ENCODE assay signal across 9 cellular contexts in genomic region chr12:43676183-43676813, GRCh38.
A peak's percentile ranks its signal among the peaks of the same experiment; 100 is the strongest.
DNase-seq lines count a peak whose midpoint lies in the region; ATAC-seq, FAIRE-seq and TF ChIP-seq lines count a peak whose summit lies in the region.
"Had no signal": no experiment of that assay in that cellular context is flagged by ENCODE, and none has a peak within 500 bp of the region (broad histone marks: within the 10 kb centered on the region; RNA-seq: fewer than 3 reads in every experiment).

No MANE protein-coding gene starts in this region.

- H3K36me3 ChIP-seq in heart right ventricle = no peaks in the 10 kb centered on the region
- no peaks in the 10 kb centered on the region for H3K36me3 ChIP-seq in astrocyte (ENCODE audit: insufficient read depth, low read length)

- no peaks in the 10 kb centered on the region for H3K36me3 Mint-ChIP-seq in astrocyte (ENCODE audit: low read depth, unreplicated experiment)
- H3K36me3 Mint-ChIP-seq in neural crest cell (ENCODE audit: low read depth) = no peaks in the 10 kb centered on the region

- no peaks in the 10 kb centered on the region for H4K20me1 ChIP-seq in astrocyte (ENCODE audit: insufficient read depth, low read length)

- H3K4me1 Mint-ChIP-seq in astrocyte (ENCODE audit: low read depth, unreplicated experiment) (no peaks in the 10 kb centered on the region), neural crest cell (no peaks in the 10 kb centered on the region)

- no peaks in the 10 kb centered on the region for H3K27me3 Mint-ChIP-seq in astrocyte (ENCODE audit: low read depth, unreplicated experiment)
- H3K27me3 Mint-ChIP-seq in neural crest cell (ENCODE audit: low read depth) = no peaks in the 10 kb centered on the region

- DNase-seq in heart right ventricle (no peak), Right ventricle myocardium inferior (ENCODE audit: missing footprints) (no peak), HuH-7 (ENCODE audit: low spot score) (peak; percentile 44), astrocyte (ENCODE audit: low read depth) (no peak), neural crest cell (ENCODE audit: low read depth, low spot score) (peak; percentile 6), GOT3 (lab: John Stamatoyannopoulos, UW) (no peak), retina (no peak)

- no peak overlapping the region for H3K9ac ChIP-seq in astrocyte (ENCODE audit: low read length)

- H3K9me3 Mint-ChIP-seq in astrocyte (ENCODE audit: unreplicated experiment) (peaks cover 10% of the 10 kb centered on the region), neural crest cell (peaks cover 4% of the 10 kb centered on the region)

- no peaks in the 10 kb centered on the region for H3K4me1 ChIP-seq in heart right ventricle
- no peaks in the 10 kb centered on the region for H3K4me1 ChIP-seq in astrocyte (ENCODE audit: insufficient read depth, low read length)

- WGBS in heart right ventricle, 2 donors = 53 to 61% methylated on average over 5 of the region's 5 CpGs

- no peak overlapping the region for H3K4me3 Mint-ChIP-seq in astrocyte (ENCODE audit: unreplicated experiment)
- H3K4me3 Mint-ChIP-seq in neural crest cell = no peak overlapping the region

- H3K27ac ChIP-seq in heart right ventricle = no peak overlapping the region
- H3K27ac ChIP-seq in astrocyte (ENCODE audit: low read depth, low read length) = no peak overlapping the region

- H2AFZ ChIP-seq in astrocyte (ENCODE audit: low read depth, low read length) = no peak overlapping the region

- H3K79me2 ChIP-seq in astrocyte (ENCODE audit: insufficient read depth, low read length) = no peaks in the 10 kb centered on the region

- TF ChIP-seq CTCF in heart right ventricle (IDR thresholded peaks at IDR 0.05) = peak in 6 of 9 donors; percentile 6 to 45 (median 17)
- peak; percentile 47 for TF ChIP-seq CTCF in astrocyte (IDR thresholded peaks at IDR 0.05; ENCODE audit: insufficient read depth, low read depth, low read length)
- TF ChIP-seq CTCF in neural crest cell (conservative IDR thresholded peaks at IDR 0.05) = peak; percentile 48

- ATAC-seq in heart right ventricle = no peak
- ATAC-seq in Right ventricle myocardium inferior = no peak
- peak; percentile 96 for ATAC-seq in GM21786 (IDR thresholded peaks at IDR 0.05; ENCODE audit: unreplicated experiment)

- no peak overlapping the region for H3K27ac Mint-ChIP-seq in astrocyte (ENCODE audit: unreplicated experiment)
- H3K27ac Mint-ChIP-seq in neural crest cell (ENCODE audit: unreplicated experiment) = no peak overlapping the region

- FAIRE-seq in astrocyte (lab: Jason Lieb, UNC) = no peak
- FAIRE-seq: endometrium had no signal

- H3K4me2 ChIP-seq in astrocyte (ENCODE audit: low read length) = no peak overlapping the region

- intact Hi-C loops in heart right ventricle (cut with DNase I) (no loop called here), Right ventricle myocardium inferior (cut with DNase I) (no loop called here)

- no peak overlapping the region for H3K4me3 ChIP-seq in heart right ventricle
- no peak overlapping the region for H3K4me3 ChIP-seq in astrocyte (ENCODE audit: insufficient read depth, low read depth, low read length)

- H3K27me3 ChIP-seq in heart right ventricle = peaks cover 0 to 3% (median 0%) of the 10 kb centered on the region in 7 donors
- no peaks in the 10 kb centered on the region for H3K27me3 ChIP-seq in astrocyte (ENCODE audit: insufficient read depth, low read length)

- H3K9me3 ChIP-seq in heart right ventricle (peaks cover 0 to 10% (median 0%) of the 10 kb centered on the region in 11 donors), astrocyte (ENCODE audit: insufficient read depth, low read depth, low read length) (no peaks in the 10 kb centered on the region)

Comparison
In these comparisons a context has a peak if more than half of its experiments do, and no peak if none do; other contexts are left out.
1. DNase-seq: peak in HuH-7 (single experiment) and neural crest cell (single experiment); none in heart right ventricle (0 of 2), Right ventricle myocardium inferior (single experiment), astrocyte (single experiment), GOT3 (single experiment) and retina (single experiment).
2. Peak in every context shown above with its lines, with median percentiles within 50 percentile points of each other: CTCF ChIP-seq.